ENCODE assay signal across 1 cellular context in genomic region chr6:3258720-3259490, GRCh38.
TF ChIP-seq lines count a peak whose summit lies in the region.

PSMG4 (plus strand) TSS chr6:3258947; CDS start chr6:3259023, 76 bp downstream.

TF ChIP-seq in K562, 482 proteins besides CTCF, POLR2A, EP300 and RAD21 (continued from another document and continues in another):
- no peak for TF ChIP-seq ATF3 (IDR thresholded peaks at IDR 0.05)
- TF ChIP-seq ATF3 (CRISPR knock-in tag; conservative IDR thresholded peaks at IDR 0.05), result peak; percentile 50; the same call in 1 of the 2 replicates
- 0 out of 2 replicates have a peak, but pooled peaks have one; percentile 65 for TF ChIP-seq ZFPM2 (CRISPR knock-in tag; IDR thresholded peaks at IDR 0.05)
- TF ChIP-seq EZH2 (IDR thresholded peaks at IDR 0.05; ENCODE audit: borderline replicate concordance, low read depth, low read length), result no peak
- TF ChIP-seq TCFL5 (CRISPR knock-in tag; conservative IDR thresholded peaks at IDR 0.05), result no peak
- TF ChIP-seq TFAM (CRISPR knock-in tag; conservative IDR thresholded peaks at IDR 0.05), result no peak
- no peak for TF ChIP-seq CREB5 (CRISPR knock-in tag; IDR thresholded peaks at IDR 0.05)
- no peak for TF ChIP-seq CBFB (CRISPR knock-in tag; IDR thresholded peaks at IDR 0.05)
- TF ChIP-seq, protein P1, sequence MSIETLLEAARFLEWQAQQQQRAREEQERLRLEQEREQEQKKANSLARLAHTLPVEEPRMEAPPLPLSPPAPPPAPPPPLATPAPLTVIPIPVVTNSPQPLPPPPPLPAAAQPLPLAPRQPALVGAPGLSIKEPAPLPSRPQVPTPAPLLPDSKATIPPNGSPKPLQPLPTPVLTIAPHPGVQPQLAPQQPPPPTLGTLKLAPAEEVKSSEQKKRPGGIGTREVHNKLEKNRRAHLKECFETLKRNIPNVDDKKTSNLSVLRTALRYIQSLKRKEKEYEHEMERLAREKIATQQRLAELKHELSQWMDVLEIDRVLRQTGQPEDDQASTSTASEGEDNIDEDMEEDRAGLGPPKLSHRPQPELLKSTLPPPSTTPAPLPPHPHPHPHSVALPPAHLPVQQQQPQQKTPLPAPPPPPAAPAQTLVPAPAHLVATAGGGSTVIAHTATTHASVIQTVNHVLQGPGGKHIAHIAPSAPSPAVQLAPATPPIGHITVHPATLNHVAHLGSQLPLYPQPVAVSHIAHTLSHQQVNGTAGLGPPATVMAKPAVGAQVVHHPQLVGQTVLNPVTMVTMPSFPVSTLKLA (conservative IDR thresholded peaks at IDR 0.05), result peak; percentile 92 to 97
- TF ChIP-seq RAD51 (IDR thresholded peaks at IDR 0.05; ENCODE audit: borderline replicate concordance, low read depth), result no peak
- no peak for TF ChIP-seq STAT5B (CRISPR knock-in tag; IDR thresholded peaks at IDR 0.05)
- no peak for TF ChIP-seq MCM3 (IDR thresholded peaks at IDR 0.05)
- TF ChIP-seq ZNF695 (CRISPR knock-in tag; IDR thresholded peaks at IDR 0.05), result no peak
- TF ChIP-seq OTX1 (CRISPR knock-in tag; IDR thresholded peaks at IDR 0.05), result no peak
- TF ChIP-seq, protein P2, sequence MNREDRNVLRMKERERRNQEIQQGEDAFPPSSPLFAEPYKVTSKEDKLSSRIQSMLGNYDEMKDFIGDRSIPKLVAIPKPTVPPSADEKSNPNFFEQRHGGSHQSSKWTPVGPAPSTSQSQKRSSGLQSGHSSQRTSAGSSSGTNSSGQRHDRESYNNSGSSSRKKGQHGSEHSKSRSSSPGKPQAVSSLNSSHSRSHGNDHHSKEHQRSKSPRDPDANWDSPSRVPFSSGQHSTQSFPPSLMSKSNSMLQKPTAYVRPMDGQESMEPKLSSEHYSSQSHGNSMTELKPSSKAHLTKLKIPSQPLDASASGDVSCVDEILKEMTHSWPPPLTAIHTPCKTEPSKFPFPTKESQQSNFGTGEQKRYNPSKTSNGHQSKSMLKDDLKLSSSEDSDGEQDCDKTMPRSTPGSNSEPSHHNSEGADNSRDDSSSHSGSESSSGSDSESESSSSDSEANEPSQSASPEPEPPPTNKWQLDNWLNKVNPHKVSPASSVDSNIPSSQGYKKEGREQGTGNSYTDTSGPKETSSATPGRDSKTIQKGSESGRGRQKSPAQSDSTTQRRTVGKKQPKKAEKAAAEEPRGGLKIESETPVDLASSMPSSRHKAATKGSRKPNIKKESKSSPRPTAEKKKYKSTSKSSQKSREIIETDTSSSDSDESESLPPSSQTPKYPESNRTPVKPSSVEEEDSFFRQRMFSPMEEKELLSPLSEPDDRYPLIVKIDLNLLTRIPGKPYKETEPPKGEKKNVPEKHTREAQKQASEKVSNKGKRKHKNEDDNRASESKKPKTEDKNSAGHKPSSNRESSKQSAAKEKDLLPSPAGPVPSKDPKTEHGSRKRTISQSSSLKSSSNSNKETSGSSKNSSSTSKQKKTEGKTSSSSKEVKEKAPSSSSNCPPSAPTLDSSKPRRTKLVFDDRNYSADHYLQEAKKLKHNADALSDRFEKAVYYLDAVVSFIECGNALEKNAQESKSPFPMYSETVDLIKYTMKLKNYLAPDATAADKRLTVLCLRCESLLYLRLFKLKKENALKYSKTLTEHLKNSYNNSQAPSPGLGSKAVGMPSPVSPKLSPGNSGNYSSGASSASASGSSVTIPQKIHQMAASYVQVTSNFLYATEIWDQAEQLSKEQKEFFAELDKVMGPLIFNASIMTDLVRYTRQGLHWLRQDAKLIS (CRISPR knock-in tag; IDR thresholded peaks at IDR 0.05), result no peak
- TF ChIP-seq BCL6 (CRISPR knock-in tag; IDR thresholded peaks at IDR 0.05), result no peak
- no peak for TF ChIP-seq ZC3H11A (IDR thresholded peaks at IDR 0.05; ENCODE audit: low read depth, low read length)
- TF ChIP-seq KDM5B (IDR thresholded peaks at IDR 0.05; ENCODE audit: insufficient replicate concordance, low read depth, low read length), result peak; percentile 60
- no peak for TF ChIP-seq PURB (CRISPR knock-in tag; IDR thresholded peaks at IDR 0.05; ENCODE audit: low read depth)
- TF ChIP-seq, protein P3, sequence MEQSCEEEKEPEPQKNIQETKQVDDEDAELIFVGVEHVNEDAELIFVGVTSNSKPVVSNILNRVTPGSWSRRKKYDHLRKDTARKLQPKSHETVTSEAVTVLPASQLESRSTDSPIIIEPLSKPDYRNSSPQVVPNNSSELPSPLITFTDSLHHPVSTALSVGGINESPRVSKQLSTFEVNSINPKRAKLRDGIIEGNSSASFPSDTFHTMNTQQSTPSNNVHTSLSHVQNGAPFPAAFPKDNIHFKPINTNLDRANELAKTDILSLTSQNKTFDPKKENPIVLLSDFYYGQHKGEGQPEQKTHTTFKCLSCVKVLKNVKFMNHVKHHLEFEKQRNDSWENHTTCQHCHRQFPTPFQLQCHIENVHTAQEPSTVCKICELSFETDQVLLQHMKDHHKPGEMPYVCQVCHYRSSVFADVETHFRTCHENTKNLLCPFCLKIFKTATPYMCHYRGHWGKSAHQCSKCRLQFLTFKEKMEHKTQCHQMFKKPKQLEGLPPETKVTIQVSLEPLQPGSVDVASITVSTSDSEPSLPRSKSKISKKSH (CRISPR knock-in tag; IDR thresholded peaks at IDR 0.05), result no peak
- no peak for TF ChIP-seq ETV1 (tag; conservative IDR thresholded peaks at IDR 0.05; ENCODE audit: low read depth)
- peak in 1 of 2 experiments; percentile 100; a peak in 2 of 4 replicates for TF ChIP-seq MLLT1 (IDR thresholded peaks at IDR 0.05)
- peak; percentile 66 for TF ChIP-seq HMGN3 (IDR thresholded peaks at IDR 0.05; ENCODE audit: borderline replicate concordance, extremely low read depth, insufficient read length, low read depth, low read length)
- TF ChIP-seq, protein P4, sequence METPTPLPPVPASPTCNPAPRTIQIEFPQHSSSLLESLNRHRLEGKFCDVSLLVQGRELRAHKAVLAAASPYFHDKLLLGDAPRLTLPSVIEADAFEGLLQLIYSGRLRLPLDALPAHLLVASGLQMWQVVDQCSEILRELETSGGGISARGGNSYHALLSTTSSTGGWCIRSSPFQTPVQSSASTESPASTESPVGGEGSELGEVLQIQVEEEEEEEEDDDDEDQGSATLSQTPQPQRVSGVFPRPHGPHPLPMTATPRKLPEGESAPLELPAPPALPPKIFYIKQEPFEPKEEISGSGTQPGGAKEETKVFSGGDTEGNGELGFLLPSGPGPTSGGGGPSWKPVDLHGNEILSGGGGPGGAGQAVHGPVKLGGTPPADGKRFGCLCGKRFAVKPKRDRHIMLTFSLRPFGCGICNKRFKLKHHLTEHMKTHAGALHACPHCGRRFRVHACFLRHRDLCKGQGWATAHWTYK (CRISPR knock-in tag; IDR thresholded peaks at IDR 0.05), result peak; percentile 78
- TF ChIP-seq SP2 (IDR thresholded peaks at IDR 0.05; ENCODE audit: extremely low read depth, low read depth, low read length, poor library complexity, severe bottlenecking), result no peak
- TF ChIP-seq PRPF4 (IDR thresholded peaks at IDR 0.05; ENCODE audit: insufficient read depth, low read depth, low read length, poor library complexity, severe bottlenecking), result no peak
- 0 out of 2 replicates have a peak, but pooled peaks have one; percentile 67 for TF ChIP-seq TARDBP (IDR thresholded peaks at IDR 0.05)
- no peak for TF ChIP-seq RERE (CRISPR knock-in tag; IDR thresholded peaks at IDR 0.05; ENCODE audit: borderline replicate concordance)
- TF ChIP-seq SMARCA4 (IDR thresholded peaks at IDR 0.05), result no peak
- no peak for TF ChIP-seq ZNF785 (CRISPR knock-in tag; IDR thresholded peaks at IDR 0.05)
- TF ChIP-seq SUPT5H (IDR thresholded peaks at IDR 0.05), result peak; percentile 83
- TF ChIP-seq ARNT (IDR thresholded peaks at IDR 0.05), result no peak
- TF ChIP-seq NFRKB (IDR thresholded peaks at IDR 0.05; ENCODE audit: low read depth), result no peak
- TF ChIP-seq SRSF1 (IDR thresholded peaks at IDR 0.05; ENCODE audit: low read depth, low read length), result no peak
- 0 out of 2 replicates have a peak, but pooled peaks have one; percentile 59 for TF ChIP-seq XRCC5 (IDR thresholded peaks at IDR 0.05; ENCODE audit: low read depth, low read length)
- TF ChIP-seq STAG1 (CRISPR knock-in tag; IDR thresholded peaks at IDR 0.05; ENCODE audit: borderline replicate concordance), result 0 out of 2 replicates have a peak, but pooled peaks have one; percentile 7
- no peak for TF ChIP-seq ATF1 (CRISPR knock-in tag; IDR thresholded peaks at IDR 0.05)
- TF ChIP-seq ATF1 (tag; IDR thresholded peaks at IDR 0.05), result peak; percentile 69
- no peak for TF ChIP-seq SIRT6 (IDR thresholded peaks at IDR 0.05; ENCODE audit: low read depth, low read length)
- no peak for TF ChIP-seq ZNF561 (CRISPR knock-in tag; conservative IDR thresholded peaks at IDR 0.05)
- no peak for TF ChIP-seq SMARCE1 (IDR thresholded peaks at IDR 0.05)
- 0 out of 2 replicates have a peak, but pooled peaks have one; percentile 34 for TF ChIP-seq TGIF2 (CRISPR knock-in tag; IDR thresholded peaks at IDR 0.05)
- no peak for TF ChIP-seq PHF21A (IDR thresholded peaks at IDR 0.05; ENCODE audit: borderline replicate concordance, low read depth)
- TF ChIP-seq XRCC3 (IDR thresholded peaks at IDR 0.05), result no peak
- TF ChIP-seq, protein P5, sequence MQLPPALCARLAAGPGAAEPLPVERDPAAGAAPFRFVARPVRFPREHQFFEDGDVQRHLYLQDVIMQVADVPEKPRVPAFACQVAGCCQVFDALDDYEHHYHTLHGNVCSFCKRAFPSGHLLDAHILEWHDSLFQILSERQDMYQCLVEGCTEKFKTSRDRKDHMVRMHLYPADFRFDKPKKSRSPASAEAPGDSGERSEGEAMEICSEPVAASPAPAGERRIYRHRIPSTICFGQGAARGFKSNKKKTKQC (CRISPR knock-in tag; IDR thresholded peaks at IDR 0.05), result no peak
- no peak for TF ChIP-seq XRCC4 (IDR thresholded peaks at IDR 0.05; ENCODE audit: extremely low read depth, insufficient read depth, insufficient read length)
- TF ChIP-seq ZNF133 (CRISPR knock-in tag; IDR thresholded peaks at IDR 0.05), result no peak
